9 cellular contexts compared by ENCODE assay signal in genomic region chr22:46090051-46090591, GRCh38.
A peak's percentile ranks its signal among the peaks of the same experiment; 100 is the strongest.
DNase-seq lines count a peak whose midpoint lies in the region; ATAC-seq and TF ChIP-seq lines count a peak whose summit lies in the region.
"Had no signal": no experiment of that assay in that cellular context is flagged by ENCODE, and none has a peak within 500 bp of the region (broad histone marks: within the 10 kb centered on the region; RNA-seq: fewer than 3 reads in every experiment).

No MANE protein-coding gene starts in this region.

- H3K27ac ChIP-seq in PC-3 (ENCODE audit: low read length), result peak overlapping the region; percentile 99
- peak overlapping the region; percentile 97 for H3K27ac ChIP-seq in cingulate gyrus (ENCODE audit: low read depth, low read length)
- peak overlapping the region; percentile 79 to 87 (median 81) for H3K27ac ChIP-seq in right lobe of liver
- H3K27ac ChIP-seq in testis, result peak overlapping the region; percentile 97 to 98

- H3K9me2 ChIP-seq in PC-3 (replicated peaks; ENCODE audit: low read length), result no peaks in the 10 kb centered on the region

- ATAC-seq in PC-3 (no peak), right lobe of liver (peak; percentile 30 to 55 (median 36)), HG02852 (IDR thresholded peaks at IDR 0.05; ENCODE audit: unreplicated experiment) (no peak)

- peaks cover 36% of the 10 kb centered on the region for H4K20me1 ChIP-seq in PC-3 (ENCODE audit: low read length)

- no peak for TF ChIP-seq CTCF in PC-3 (conservative IDR thresholded peaks at IDR 0.05; ENCODE audit: low read depth, low read length)
- no peak for TF ChIP-seq CTCF in right lobe of liver (IDR thresholded peaks at IDR 0.05)
- TF ChIP-seq CTCF in testis (IDR thresholded peaks at IDR 0.05), result no peak

- H3K36me3 ChIP-seq in PC-3 (ENCODE audit: low read depth, low read length) (peaks cover 40% of the 10 kb centered on the region), right lobe of liver (peaks cover 0 to 3% (median 0%) of the 10 kb centered on the region in 4 donors), testis (ENCODE audit: low read depth, missing control alignments) (no peaks in the 10 kb centered on the region)

- H3K27me3 ChIP-seq in PC-3 (ENCODE audit: low read length), result no peaks in the 10 kb centered on the region
- no peaks in the 10 kb centered on the region for H3K27me3 ChIP-seq in right lobe of liver
- H3K27me3 ChIP-seq in testis, result no peaks in the 10 kb centered on the region

- POLR2A ChIA-PET in PC-3 (lab: Charles Lee; ENCODE audit: unreplicated experiment), result no interaction called here

- H3K4me3 ChIP-seq in PC-3 (ENCODE audit: low read length), result no peak overlapping the region
- no peak overlapping the region for H3K4me3 ChIP-seq in right lobe of liver
- H3K4me3 ChIP-seq in testis, result no peak overlapping the region

- BruUV-seq in PC-3 (replicated peaks; lab: Mats Ljungman, UMichigan), result no TSS peak

- H3K79me2 ChIP-seq in PC-3 (ENCODE audit: low read length), result peaks cover 100% of the 10 kb centered on the region

- intact Hi-C loops in PC-3 (cut with micrococcal nuclease), result no loop called here
- intact Hi-C loops in right lobe of liver (cut with DNase I), result loop anchor here in 1 of 2 donors (10.0 kb wide), 1 partner anchor 65 kb away; no protein-coding TSS in a partner anchor
- intact Hi-C loops in testis (cut with DNase I; ENCODE audit: low total_unique reads), result no loop called here

- TF ChIP-seq POLR2A in right lobe of liver (IDR thresholded peaks at IDR 0.05) (no peak), testis (IDR thresholded peaks at IDR 0.05) (no peak)

- H3K9ac ChIP-seq in PC-3 (ENCODE audit: low read length), result no peak overlapping the region

- H3K4me2 ChIP-seq in PC-3 (ENCODE audit: low read length), result no peak overlapping the region

- H3K4me1 ChIP-seq in PC-3 (ENCODE audit: insufficient read depth, low read length) (peaks cover 43% of the 10 kb centered on the region), right lobe of liver (peaks cover 0 to 56% (median 31%) of the 10 kb centered on the region in 4 donors), testis (peaks cover 95% of the 10 kb centered on the region)

- H2AFZ ChIP-seq in PC-3 (ENCODE audit: low read length), result no peak overlapping the region

- CTCF ChIA-PET in PC-3 (lab: Charles Lee), result no interaction called here

- no peaks in the 10 kb centered on the region for H3K9me3 ChIP-seq in PC-3 (ENCODE audit: low read length)
- no peaks in the 10 kb centered on the region for H3K9me3 ChIP-seq in right lobe of liver
- no peaks in the 10 kb centered on the region for H3K9me3 ChIP-seq in testis

- 32% methylated on average over 9 of the region's 22 CpGs for WGBS in right lobe of liver (ENCODE audit: insufficient coverage, low coverage, low lambda C conversion rate, missing lambda C conversion rate)
- WGBS in testis, 2 donors, result 44 to 46% methylated on average over 11 to 22 of the region's 22 CpGs

- DNase-seq in PC-3, result no peak
- DNase-seq in right lobe of liver, result peak; percentile 70 to 85 (median 84)
- no peak for DNase-seq in testis
- DNase-seq in superior temporal gyrus (ENCODE audit: extremely low spot score), result no peak
- DNase-seq in stimulated activated naive CD4-positive, alpha-beta T cell (lab: John Stamatoyannopoulos, UW), result no peak
- DNase-seq: activated CD8-positive, alpha-beta memory T cell treated with anti-CD3 and anti-CD28 coated beads, Interleukin-2, amount 50 U/mL, for 4 hours; endodermal cell had no signal

- H3F3A ChIP-seq in PC-3 (ENCODE audit: low read length, unreplicated experiment), result peaks cover 4% of the 10 kb centered on the region

Comparison
In these comparisons a context has a peak if more than half of its experiments do, and no peak if none do; other contexts are left out.
1. ATAC-seq: peak in right lobe of liver (4 of 4); none in PC-3 (single experiment) and HG02852 (single experiment).
2. DNase-seq: peak in right lobe of liver (3 of 3); none in PC-3 (single experiment), testis (single experiment), superior temporal gyrus (single experiment) and stimulated activated naive CD4-positive, alpha-beta T cell (0 of 6).
3. Peak in every context shown above with its lines, with median percentiles within 50 percentile points of each other: H3K27ac ChIP-seq.